1 cellular context compared by ENCODE assay signal in genomic region chr5:108381955-108382783, GRCh38.
TF ChIP-seq lines count a peak whose summit lies in the region.

FBXL17 (minus strand) TSS chr5:108382098.

TF ChIP-seq in WTC11, 78 proteins besides CTCF, POLR2A, EP300 and RAD21 (continued from another document):
- TF ChIP-seq ZNF425 (CRISPR knock-in tag; conservative IDR thresholded peaks at IDR 0.05) (no peak), PREB (CRISPR knock-in tag; IDR thresholded peaks at IDR 0.05; ENCODE audit: borderline replicate concordance) (0 out of 2 replicates have a peak, but pooled peaks have one; percentile 58), FOXP4 (CRISPR knock-in tag; IDR thresholded peaks at IDR 0.05) (peak; percentile 94), HMGA2 (CRISPR knock-in tag; IDR thresholded peaks at IDR 0.05) (no peak), RORB (CRISPR knock-in tag; IDR thresholded peaks at IDR 0.05) (no peak), GTF2I (CRISPR knock-in tag; conservative IDR thresholded peaks at IDR 0.05) (no peak), HMGXB4 (CRISPR knock-in tag; IDR thresholded peaks at IDR 0.05) (peak; percentile 68), FOXJ3 (CRISPR knock-in tag; IDR thresholded peaks at IDR 0.05; ENCODE audit: borderline replicate concordance) (no peak), ZNF671 (CRISPR knock-in tag; IDR thresholded peaks at IDR 0.05) (no peak), ZBTB43 (CRISPR knock-in tag; IDR thresholded peaks at IDR 0.05) (no peak), NR2C2 (CRISPR knock-in tag; IDR thresholded peaks at IDR 0.05) (no peak), PRRX2 (CRISPR knock-in tag; IDR thresholded peaks at IDR 0.05) (no peak), AR (CRISPR knock-in tag; IDR thresholded peaks at IDR 0.05) (no peak), CDX4 (CRISPR knock-in tag; IDR thresholded peaks at IDR 0.05; ENCODE audit: borderline replicate concordance) (no peak), ZNF219 (CRISPR knock-in tag; IDR thresholded peaks at IDR 0.05; ENCODE audit: borderline replicate concordance) (no peak), NFE2L1 (CRISPR knock-in tag; IDR thresholded peaks at IDR 0.05) (peak; percentile 91), ZNF512 (CRISPR knock-in tag; IDR thresholded peaks at IDR 0.05; ENCODE audit: borderline replicate concordance) (no peak), ZNF121 (CRISPR knock-in tag; IDR thresholded peaks at IDR 0.05) (no peak), E2F5 (CRISPR knock-in tag; IDR thresholded peaks at IDR 0.05) (peak; percentile 79), ATF2 (CRISPR knock-in tag; IDR thresholded peaks at IDR 0.05; ENCODE audit: borderline replicate concordance, low read depth) (no peak), MLX (CRISPR knock-in tag; IDR thresholded peaks at IDR 0.05) (0 out of 2 replicates have a peak, but pooled peaks have one; percentile 20), ZNF396 (CRISPR knock-in tag; IDR thresholded peaks at IDR 0.05; ENCODE audit: borderline replicate concordance) (no peak), ZSCAN18 (CRISPR knock-in tag; IDR thresholded peaks at IDR 0.05) (no peak), GABPB1 (CRISPR knock-in tag; IDR thresholded peaks at IDR 0.05) (peak; percentile 82), KAT7 (CRISPR knock-in tag; IDR thresholded peaks at IDR 0.05; ENCODE audit: borderline replicate concordance) (no peak; the same call in 1 of the 2 replicates)
